Comparison of ENCODE assay signal across 11 cellular contexts in genomic region chr2:174753038-174753633, GRCh38. TPM values are rescaled to one million over a fixed set of nuclear protein-coding genes. Genes with fewer than 3 reads are reported as not detected.
DNase-seq lines count a peak whose midpoint lies in the region; ATAC-seq and TF ChIP-seq lines count a peak whose summit lies in the region.
"Had no signal": no experiment of that assay in that cellular context is flagged by ENCODE, and none has a peak within 500 bp of the region (broad histone marks: within the 10 kb centered on the region; RNA-seq: fewer than 3 reads in every experiment).

No MANE protein-coding gene starts in this region.

- no peak overlapping the region for H4K12ac ChIP-seq in trophoblast cell (ENCODE audit: low read depth, low read length)

- H3K27ac ChIP-seq in trophoblast cell (ENCODE audit: low read depth, low read length) (no peak overlapping the region), thyroid gland (no peak overlapping the region)
- H3K27ac ChIP-seq: GM23248 had no signal

- H3K18ac ChIP-seq in trophoblast cell (ENCODE audit: low read length): no peak overlapping the region

- no CpG with 5 or more reads among the region's 13 CpGs for WGBS in trophoblast cell (ENCODE audit: extremely low coverage, insufficient coverage, insufficient read length)
- WGBS in thyroid gland, 2 donors: 93% methylated on average over 13 of the region's 13 CpGs

- no peak overlapping the region for H3K4me3 ChIP-seq in trophoblast cell (ENCODE audit: low read depth, low read length)
- H3K4me3 ChIP-seq in thyroid gland (replicated peaks in 1 of 3): no peak overlapping the region
- H3K4me3 ChIP-seq: GM23248 had no signal

- ATAC-seq in GM19043 (IDR thresholded peaks at IDR 0.05; ENCODE audit: low read depth, unreplicated experiment): peak; percentile 1
- ATAC-seq in HG03439 (IDR thresholded peaks at IDR 0.05; ENCODE audit: unreplicated experiment): peak; percentile 36

- no peak overlapping the region for H2BK5ac ChIP-seq in trophoblast cell (ENCODE audit: low read depth, low read length, poor library complexity)

- H3K23ac ChIP-seq in trophoblast cell (ENCODE audit: low read length): no peak overlapping the region

- no peaks in the 10 kb centered on the region for H3K36me3 ChIP-seq in trophoblast cell (ENCODE audit: control insufficient read depth in 1 of 2, insufficient read depth in 2 of 2, low read length in 2 of 2)
- no peaks in the 10 kb centered on the region for H3K36me3 ChIP-seq in thyroid gland

- H3K79me2 ChIP-seq in trophoblast cell (ENCODE audit: control insufficient read depth, insufficient read depth, low read length, poor library complexity): no peaks in the 10 kb centered on the region

- H3K14ac ChIP-seq in trophoblast cell (ENCODE audit: low read length): no peak overlapping the region

- H3K79me1 ChIP-seq in trophoblast cell (ENCODE audit: low read length): peaks cover 2% of the 10 kb centered on the region

- H4K91ac ChIP-seq in trophoblast cell (ENCODE audit: low read depth, low read length): no peak overlapping the region

- H3K27me3 ChIP-seq in trophoblast cell (ENCODE audit: insufficient read depth, low read length): no peaks in the 10 kb centered on the region
- no peaks in the 10 kb centered on the region for H3K27me3 ChIP-seq in thyroid gland

- no peak overlapping the region for H4K8ac ChIP-seq in trophoblast cell (ENCODE audit: low read depth, low read length)

- H3K9me3 ChIP-seq in trophoblast cell (ENCODE audit: insufficient read depth, low read depth, low read length) (no peaks in the 10 kb centered on the region), thyroid gland (no peaks in the 10 kb centered on the region)

- no peak overlapping the region for H2AFZ ChIP-seq in trophoblast cell (ENCODE audit: insufficient read depth, low read length, poor library complexity)
- H2AFZ ChIP-seq: GM23248 had no signal

- H2BK120ac ChIP-seq in trophoblast cell (ENCODE audit: insufficient read depth, low read length, poor library complexity): no peak overlapping the region

- no peak overlapping the region for H2BK12ac ChIP-seq in trophoblast cell (ENCODE audit: low read length)

- H3K9ac ChIP-seq in trophoblast cell (ENCODE audit: low read length): no peak overlapping the region
- H3K9ac ChIP-seq: GM23248 had no signal

- H3K4me2 ChIP-seq in trophoblast cell (ENCODE audit: low read length): no peak overlapping the region

- intact Hi-C loops in thyroid gland (cut with DNase I): no loop called here

- no peak for TF ChIP-seq POLR2A in thyroid gland (IDR thresholded peaks at IDR 0.05)

- no peak for TF ChIP-seq CTCF in thyroid gland (IDR thresholded peaks at IDR 0.05)

- H3K4ac ChIP-seq in trophoblast cell (ENCODE audit: low read depth, low read length): no peak overlapping the region

- DNase-seq in ACHN (peak; percentile 60), trophoblast cell (no peak), NCI-H187 (lab: John Stamatoyannopoulos, UW) (no peak), mesenteric fat pad (ENCODE audit: low spot score) (no peak), thyroid gland (no peak)
- DNase-seq in activated T-helper 9 cell treated with anti-CD3 and anti-CD28 coated beads, Interleukin-2, amount 50 U/mL, for 16 hours (ENCODE audit: low read depth): peak; percentile 35
- DNase-seq: cortex of kidney, GM23248, NCI-H1105 treated with DMSO at 0.1 percent for 48 hours had no signal

- H2AK5ac ChIP-seq in trophoblast cell (ENCODE audit: low read length): no peak overlapping the region

- in situ Hi-C loops in ACHN (cut with HindIII; ENCODE audit: low pct_ligation_motif_present, low pct_unique_long_range_greater_than_20kb, low sequenced_read_pairs): no loop called here

- H3K4me1 ChIP-seq in trophoblast cell (ENCODE audit: control insufficient read depth in 1 of 2, insufficient read depth in 2 of 2, low read length in 2 of 2): peaks cover 0 to 2% of the 10 kb centered on the region in 2 experiments
- H3K4me1 ChIP-seq in thyroid gland: no peaks in the 10 kb centered on the region

RNA-seq across cellular contexts. Expression of gene CHRNA1, which starts 11.1 kb away (rescaled TPM):
- polyA plus RNA-seq in trophoblast cell (2013): 0.04 TPM in 1 of 2 replicates, not detected in the other
- 0.22 TPM for total RNA-seq in mesenteric fat pad
- total RNA-seq in thyroid gland: not detected
- total RNA-seq: GM23248 had no signal

Comparison
In these comparisons a context has a peak if more than half of its experiments do, and no peak if none do; other contexts are left out.
1. DNase-seq: peak in ACHN (single experiment) and activated T-helper 9 cell treated with anti-CD3 and anti-CD28 coated beads, Interleukin-2, amount 50 U/mL, for 16 hours (single experiment); none in trophoblast cell (0 of 2), NCI-H187 (0 of 2), mesenteric fat pad (single experiment) and thyroid gland (0 of 2).